19 cellular contexts compared by ENCODE assay signal in the genomic region with DNA sequence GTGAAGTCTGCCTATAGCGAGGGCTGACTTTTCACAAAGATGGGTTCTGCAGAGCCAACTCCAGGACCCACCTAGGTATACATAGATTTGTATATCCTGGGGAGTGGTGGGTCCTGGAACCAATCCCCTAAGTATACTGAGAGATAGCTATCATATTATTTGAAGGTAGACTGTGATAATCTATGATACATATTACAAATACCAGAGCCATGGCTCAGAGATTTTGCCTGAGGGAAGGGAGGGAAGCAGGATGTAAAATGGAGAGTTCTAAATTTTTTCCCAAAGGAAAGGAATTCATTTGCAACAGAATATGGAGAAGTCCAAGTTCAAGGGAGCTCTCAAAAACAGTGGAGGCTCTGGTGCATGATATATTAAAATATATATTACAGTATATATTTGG.
"Had no signal": no experiment of that assay in that cellular context is flagged by ENCODE, and none has a peak within 500 bp of the region (broad histone marks: within the 10 kb centered on the region; RNA-seq: fewer than 3 reads in every experiment).

No MANE protein-coding gene starts in this region.

- H3K4me3 ChIP-seq: dorsolateral prefrontal cortex, hepatocyte, left ventricle myocardium inferior, right atrium auricular region had no signal

- H3K9me3 Mint-ChIP-seq: activated naive CD8-positive, alpha-beta T cell treated with anti-CD3 and anti-CD28 coated beads for 36 hours had no signal

- H3K4me3 Mint-ChIP-seq: activated naive CD8-positive, alpha-beta T cell treated with anti-CD3 and anti-CD28 coated beads for 36 hours; endodermal cell; nephron; type B pancreatic cell had no signal

- H3K4me2 ChIP-seq: hepatocyte had no signal

- H2AFZ ChIP-seq: hepatocyte had no signal

- H3K4me1 ChIP-seq: left ventricle myocardium inferior, right atrium auricular region had no signal

- DNase-seq: activated CD4-positive, alpha-beta T cell treated with anti-CD3 and anti-CD28 coated beads, Interleukin-2, amount 50 U/mL, for 1 hour; activated CD8-positive, alpha-beta memory T cell treated with anti-CD3 and anti-CD28 coated beads for 24 hours; activated naive CD8-positive, alpha-beta T cell treated with anti-CD3 and anti-CD28 coated beads for 36 hours; dorsolateral prefrontal cortex; endodermal cell; kidney; left ventricle myocardium inferior; nucleus accumbens; small intestine; stimulated activated CD4-positive, alpha-beta T cell treated with anti-CD3 and anti-CD28 coated beads, Interleukin-4, amount 100 ng/mL, for 4 hours; stimulated activated CD8-positive, alpha-beta memory T cell treated with anti-CD3 and anti-CD28 coated beads, Interleukin-4, amount 100 ng/mL, for 48 hours; stimulated activated naive CD8-positive, alpha-beta T cell treated with anti-CD3 and anti-CD28 coated beads, Interleukin-15, Interleukin-2, amounts not matched to agents 100 U/mL and 50 U/mL, for 24 hours; T1000 had no signal

- FAIRE-seq: kidney, small intestine had no signal

- H3K27me3 Mint-ChIP-seq: activated naive CD8-positive, alpha-beta T cell treated with anti-CD3 and anti-CD28 coated beads for 36 hours; progenitor cell of endocrine pancreas; type B pancreatic cell had no signal

- H3K27me3 ChIP-seq: hepatocyte, right atrium auricular region had no signal

- H3K9me3 ChIP-seq: left ventricle myocardium inferior, right atrium auricular region had no signal

- H3K36me3 ChIP-seq: left ventricle myocardium inferior, right atrium auricular region had no signal

- H3K4me1 Mint-ChIP-seq: activated naive CD8-positive, alpha-beta T cell treated with anti-CD3 and anti-CD28 coated beads for 36 hours; nephron had no signal

- H3K27ac ChIP-seq: dorsolateral prefrontal cortex, hepatocyte, left ventricle myocardium inferior, right atrium auricular region had no signal

- H3K27ac Mint-ChIP-seq: activated naive CD8-positive, alpha-beta T cell treated with anti-CD3 and anti-CD28 coated beads for 36 hours; endodermal cell; nephron; progenitor cell of endocrine pancreas; type B pancreatic cell had no signal

- ATAC-seq: activated CD4-positive, CD25-positive, alpha-beta regulatory T cell treated with anti-CD3 and anti-CD28 coated beads, Interleukin-2, amount 50 U/mL, for 24 hours; stimulated activated naive CD8-positive, alpha-beta T cell treated with anti-CD3 and anti-CD28 coated beads, Interleukin-15, Interleukin-2, amounts not matched to agents 100 U/mL and 50 U/mL, for 24 hours had no signal
